Comparison of ENCODE assay signal across 8 cellular contexts in the genomic region with DNA sequence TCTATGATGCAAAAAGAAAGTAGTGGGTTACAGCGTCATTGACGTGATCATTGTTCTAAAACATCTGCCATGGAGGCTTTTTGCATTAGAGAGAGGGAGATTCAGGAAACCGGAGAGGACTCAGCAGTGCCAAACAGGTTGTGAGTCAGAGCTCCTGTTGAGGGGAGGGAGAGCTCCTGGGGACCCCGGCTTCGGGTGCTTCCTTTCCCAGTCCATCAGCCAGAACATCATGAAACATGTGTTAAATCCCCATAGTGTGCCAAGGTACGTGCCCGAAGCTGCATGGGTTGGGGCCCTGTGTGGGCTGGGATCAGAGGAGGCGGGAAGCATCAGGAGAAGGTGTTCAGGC.
A peak's percentile ranks its signal among the peaks of the same experiment; 100 is the strongest.
DNase-seq lines count a peak whose midpoint lies in the region; ATAC-seq and TF ChIP-seq lines count a peak whose summit lies in the region.

No MANE protein-coding gene starts in this region.

- ATAC-seq in HG02885 (IDR thresholded peaks at IDR 0.05; ENCODE audit: poor library complexity, unreplicated experiment) (peak; percentile 16), memory B cell (ENCODE audit: low read depth) (peak; percentile 34)

- CTCF ChIA-PET in GM10248 (lab: Yijun Ruan, JAX) = interaction anchor here (1.3 to 1.5 kb wide), 3 partner anchors 12 to 48 kb away, joined by 3 read pairs; no protein-coding TSS in a partner anchor

- H3K27ac Mint-ChIP-seq in memory B cell = peak overlapping the region; percentile 99

- TF ChIP-seq CTCF in GM10248 (IDR thresholded peaks at IDR 0.05; ENCODE audit: control extremely low read depth, extremely low read depth, low read depth, missing control alignments) = no peak

- no peaks in the 10 kb centered on the region for H3K27me3 Mint-ChIP-seq in memory B cell

- H3K4me3 Mint-ChIP-seq in memory B cell = peak overlapping the region; percentile 93

- peak overlapping the region; percentile 88 for H3K4me2 ChIP-seq in BLaER1

- H3K9me3 ChIP-seq in BLaER1 (no peaks in the 10 kb centered on the region), adipocyte (ENCODE audit: control insufficient read depth, low read length) (no peaks in the 10 kb centered on the region)

- H3K36me3 ChIP-seq in BLaER1 = no peaks in the 10 kb centered on the region
- no peaks in the 10 kb centered on the region for H3K36me3 ChIP-seq in adipocyte (ENCODE audit: control insufficient read depth, insufficient read depth, low read length, severe bottlenecking)

- POLR2A ChIA-PET in GM10248 (lab: Yijun Ruan, JAX) = no interaction called here

- H3K4me3 ChIP-seq in BLaER1 (peak overlapping the region; percentile 77; the same call in 1 of the 2 replicates), adipocyte (ENCODE audit: low read length) (peak overlapping the region; percentile 75)

- DNase-seq in adipocyte (ENCODE audit: low read depth) = peak; percentile 17
- peak; percentile 26 to 28 for DNase-seq in memory B cell (ENCODE audit: low spot score in 2 of 2)
- no peak for DNase-seq in activated gamma-delta T cell treated with Interleukin-2 at 50 U/mL for 16 hours
- no peak for DNase-seq in stimulated activated CD4-positive, alpha-beta T cell treated with anti-CD3 and anti-CD28 coated beads, Interleukin-15, amount 100 ng/mL, for 24 hours
- no peak for DNase-seq in SW 1271 (lab: John Stamatoyannopoulos, UW)
- DNase-seq in GM10248 (ENCODE audit: extremely low spot score) = no peak

- H3K27me3 ChIP-seq in BLaER1 (no peaks in the 10 kb centered on the region), adipocyte (replicated peaks; ENCODE audit: control insufficient read depth, insufficient read depth, low read length) (no peaks in the 10 kb centered on the region)

- peak overlapping the region; percentile 43; the same call in 1 of the 2 replicates for H3K9ac ChIP-seq in BLaER1
- H3K9ac ChIP-seq in adipocyte (ENCODE audit: low read length) = peak overlapping the region; percentile 53

- H3K4me1 ChIP-seq in BLaER1 (peaks cover 50% of the 10 kb centered on the region), adipocyte (ENCODE audit: control insufficient read depth, insufficient read depth, low read length) (peaks cover 29% of the 10 kb centered on the region)

- peaks cover 38% of the 10 kb centered on the region for H3K4me1 Mint-ChIP-seq in memory B cell

- H4K20me1 ChIP-seq in BLaER1 = peaks cover 9% of the 10 kb centered on the region; the same call in 1 of the 2 replicates

- no peak overlapping the region for H3K27ac ChIP-seq in BLaER1

- peaks cover 3% of the 10 kb centered on the region for H3K36me3 Mint-ChIP-seq in memory B cell

- H3K9me3 Mint-ChIP-seq in memory B cell = no peaks in the 10 kb centered on the region

Comparison
In these comparisons a context has a peak if more than half of its experiments do, and no peak if none do; other contexts are left out.
1. DNase-seq: peak in adipocyte (single experiment) and memory B cell (2 of 2); none in activated gamma-delta T cell treated with Interleukin-2 at 50 U/mL for 16 hours (single experiment), stimulated activated CD4-positive, alpha-beta T cell treated with anti-CD3 and anti-CD28 coated beads, Interleukin-15, amount 100 ng/mL, for 24 hours (single experiment), SW 1271 (0 of 2) and GM10248 (single experiment).